21 cellular contexts compared by ENCODE assay signal in genomic region chr6:79045966-79046365, GRCh38.
"Had no signal": no experiment of that assay in that cellular context is flagged by ENCODE, and none has a peak within 500 bp of the region (broad histone marks: within the 10 kb centered on the region; RNA-seq: fewer than 3 reads in every experiment).

No MANE protein-coding gene starts in this region.

- H3K9me3 ChIP-seq: ascending aorta, breast epithelium, gastrocnemius medialis, heart left ventricle, prostate gland, suprapubic skin had no signal

- DNase-seq: activated CD4-positive, alpha-beta memory T cell treated with anti-CD3 and anti-CD28 coated beads for 36 hours; activated CD4-positive, alpha-beta T cell treated with anti-CD3 and anti-CD28 coated beads for 1 hour; activated CD8-positive, alpha-beta memory T cell treated with anti-CD3 and anti-CD28 coated beads, Interleukin-2, amount 50 U/mL, for 4 hours; activated T-cell treated with anti-CD3 and anti-CD28 coated beads, Interleukin-2, amount 50 U/mL, for 48 hours; dermis blood vessel endothelial cell; erythroblast; gastrocnemius medialis; heart left ventricle; immature natural killer cell; nephron progenitor cell; occipital lobe; right cardiac atrium; stimulated activated CD4-positive, alpha-beta T cell treated with anti-CD3 and anti-CD28 coated beads, Interleukin-4, amount 100 ng/mL, for 4 hours; stimulated activated CD8-positive, alpha-beta memory T cell treated with anti-CD3 and anti-CD28 coated beads, Interleukin-4, amount 100 ng/mL, for 48 hours; trophoblast cell had no signal

- H3K27me3 ChIP-seq: ascending aorta, breast epithelium, gastrocnemius medialis, heart left ventricle, suprapubic skin had no signal

- H3K4me3 Mint-ChIP-seq: activated CD4-positive, alpha-beta memory T cell treated with anti-CD3 and anti-CD28 coated beads for 36 hours; immature natural killer cell; nephron progenitor cell; stimulated activated naive CD8-positive, alpha-beta T cell treated with anti-CD3 and anti-CD28 coated beads, Interleukin-15, Interleukin-2, amounts not matched to agents 100 ng/mL and 50 ng/mL, for 24 hours had no signal

- H3K9me3 Mint-ChIP-seq: activated CD4-positive, alpha-beta memory T cell treated with anti-CD3 and anti-CD28 coated beads for 36 hours; immature natural killer cell; nephron progenitor cell; stimulated activated naive CD8-positive, alpha-beta T cell treated with anti-CD3 and anti-CD28 coated beads, Interleukin-15, Interleukin-2, amounts not matched to agents 100 ng/mL and 50 ng/mL, for 24 hours had no signal

- H3K4me1 ChIP-seq: ascending aorta, breast epithelium, gastrocnemius medialis, prostate gland had no signal

- H3K27me3 Mint-ChIP-seq: activated CD4-positive, alpha-beta memory T cell treated with anti-CD3 and anti-CD28 coated beads for 36 hours; stimulated activated naive CD8-positive, alpha-beta T cell treated with anti-CD3 and anti-CD28 coated beads, Interleukin-15, Interleukin-2, amounts not matched to agents 100 ng/mL and 50 ng/mL, for 24 hours had no signal

- ATAC-seq: gastrocnemius medialis, heart left ventricle, right cardiac atrium had no signal

- H3K27ac Mint-ChIP-seq: activated CD4-positive, alpha-beta memory T cell treated with anti-CD3 and anti-CD28 coated beads for 36 hours; nephron progenitor cell; stimulated activated naive CD8-positive, alpha-beta T cell treated with anti-CD3 and anti-CD28 coated beads, Interleukin-15, Interleukin-2, amounts not matched to agents 100 ng/mL and 50 ng/mL, for 24 hours had no signal

- H3K27ac ChIP-seq: ascending aorta, breast epithelium, gastrocnemius medialis, heart left ventricle, prostate gland, skin epidermis, suprapubic skin had no signal

- H3K4me1 Mint-ChIP-seq: nephron progenitor cell had no signal

- H3K4me3 ChIP-seq: ascending aorta, breast epithelium, gastrocnemius medialis, heart left ventricle, prostate gland, skin epidermis, suprapubic skin had no signal

- H3K36me3 ChIP-seq: prostate gland had no signal
